Comparison of ENCODE assay signal across 16 cellular contexts in genomic region chr19:5452594-5453565, GRCh38. TPM values are rescaled to one million over a fixed set of nuclear protein-coding genes. Genes with fewer than 3 reads are reported as not detected.
A peak's percentile ranks its signal among the peaks of the same experiment; 100 is the strongest.
DNase-seq lines count a peak whose midpoint lies in the region; ATAC-seq, FAIRE-seq and TF ChIP-seq lines count a peak whose summit lies in the region.
"Had no signal": no experiment of that assay in that cellular context is flagged by ENCODE, and none has a peak within 500 bp of the region (broad histone marks: within the 10 kb centered on the region; RNA-seq: fewer than 3 reads in every experiment).

No MANE protein-coding gene starts in this region.

- no peaks in the 10 kb centered on the region for H4K20me1 ChIP-seq in HepG2 (ENCODE audit: insufficient read depth, low read length)
- H4K20me1 ChIP-seq: BLaER1 had no signal

- H3K36me3 Mint-ChIP-seq in progenitor cell of endocrine pancreas (ENCODE audit: insufficient read depth) = no peaks in the 10 kb centered on the region
- H3K36me3 Mint-ChIP-seq: activated naive CD4-positive, alpha-beta T cell treated with anti-CD3 and anti-CD28 coated beads, Interleukin-2, amount 50 U/mL, for 24 hours; memory B cell had no signal

- H3K9ac ChIP-seq in HepG2 (ENCODE audit: insufficient read depth, low read depth, low read length) = no peak overlapping the region
- H3K9ac ChIP-seq: BLaER1 had no signal

- no peak overlapping the region for H2AFZ ChIP-seq in HepG2 (ENCODE audit: low read length)

- CTCF ChIA-PET in HepG2 (lab: Yijun Ruan, JAX; ENCODE audit: low intra/inter-chr PET ratio, low total read pairs) = no interaction called here

- intact Hi-C loops in HepG2 (cut with micrococcal nuclease; ENCODE audit: unreplicated experiment) = no loop called here
- intact Hi-C loops in right lobe of liver (cut with DNase I) = no loop called here

- no peak for FAIRE-seq in HepG2 (lab: Jason Lieb, UNC)

- H3K4me3 ChIP-seq in HepG2 (replicated peaks in 1 of 3; ENCODE audit: insufficient read depth in 1 of 3, low read depth in 2 of 3, low read length in 3 of 3) (no peak overlapping the region), right lobe of liver (no peak overlapping the region)
- H3K4me3 ChIP-seq: BLaER1 had no signal

- H3K4me2 ChIP-seq in HepG2 (ENCODE audit: low read depth, low read length) = no peak overlapping the region
- H3K4me2 ChIP-seq: BLaER1 had no signal

- in situ Hi-C loops in HepG2 (cut with HindIII; ENCODE audit: extremely low pct_ligation_motif_present, low pct_unique_long_range_greater_than_20kb) = no loop called here

- H3K27ac Mint-ChIP-seq in progenitor cell of endocrine pancreas = no peak overlapping the region
- H3K27ac Mint-ChIP-seq: activated naive CD4-positive, alpha-beta T cell treated with anti-CD3 and anti-CD28 coated beads, Interleukin-2, amount 50 U/mL, for 24 hours; memory B cell had no signal

- H3K9me3 ChIP-seq in HepG2 (ENCODE audit: low read length) = no peaks in the 10 kb centered on the region
- no peaks in the 10 kb centered on the region for H3K9me3 ChIP-seq in right lobe of liver

- TF ChIP-seq POLR2A in HepG2 (IDR thresholded peaks at IDR 0.05; ENCODE audit: insufficient read depth in 1 of 2, low read depth in 2 of 2, low read length in 2 of 2) (no peak), right lobe of liver (IDR thresholded peaks at IDR 0.05) (no peak)

- peaks cover 19% of the 10 kb centered on the region for H3K27me3 Mint-ChIP-seq in progenitor cell of endocrine pancreas

- TF ChIP-seq RAD21 in HepG2 (CRISPR knock-in tag; IDR thresholded peaks at IDR 0.05) = no peak

- no peak for TF ChIP-seq CTCF in HepG2 (CRISPR knock-in tag; IDR thresholded peaks at IDR 0.05)
- TF ChIP-seq CTCF in right lobe of liver (IDR thresholded peaks at IDR 0.05) = no peak
- TF ChIP-seq CTCF in progenitor cell of endocrine pancreas (IDR thresholded peaks at IDR 0.05; ENCODE audit: unreplicated experiment) = no peak

- peaks cover 8% of the 10 kb centered on the region for H3K4me1 Mint-ChIP-seq in progenitor cell of endocrine pancreas (ENCODE audit: low read depth)
- H3K4me1 Mint-ChIP-seq: memory B cell had no signal

- H3K27me3 ChIP-seq in HepG2 (ENCODE audit: control insufficient read depth in 1 of 2, insufficient read depth in 2 of 2, low read length in 2 of 2) (no peaks in the 10 kb centered on the region), right lobe of liver (no peaks in the 10 kb centered on the region)
- H3K27me3 ChIP-seq: BLaER1 had no signal

- ATAC-seq in HepG2 = peak; percentile 78
- ATAC-seq in right lobe of liver = no peak

- 53% methylated on average over 16 of the region's 16 CpGs for WGBS in HepG2 (ENCODE audit: low lambda C conversion rate)
- 53% methylated on average over 5 of the region's 16 CpGs for WGBS in right lobe of liver (ENCODE audit: insufficient coverage, low coverage, low lambda C conversion rate, missing lambda C conversion rate)

- no TSS peak for BruUV-seq in HepG2 (replicated peaks; lab: Mats Ljungman, UMichigan)

- no peaks in the 10 kb centered on the region for H3K4me1 ChIP-seq in HepG2 (ENCODE audit: insufficient read depth, low read length)
- H3K4me1 ChIP-seq in right lobe of liver = no peaks in the 10 kb centered on the region
- H3K4me1 ChIP-seq: BLaER1 had no signal

- POLR2A ChIA-PET in HepG2 (lab: Yijun Ruan, JAX) = no interaction called here

- H3K27ac ChIP-seq in HepG2 (ENCODE audit: extremely low read length, insufficient read depth, low read length) (no peak overlapping the region), right lobe of liver (no peak overlapping the region)
- H3K27ac ChIP-seq: BLaER1, RWPE1 had no signal

- H3K36me3 ChIP-seq in HepG2 (replicated peaks in 1 of 2; ENCODE audit: control insufficient read depth in 1 of 2, insufficient read depth in 2 of 2, low read length in 2 of 2) (no peaks in the 10 kb centered on the region), right lobe of liver (no peaks in the 10 kb centered on the region)
- H3K36me3 ChIP-seq: BLaER1 had no signal

- H3K4me3 Mint-ChIP-seq in progenitor cell of endocrine pancreas (ENCODE audit: low read depth) = no peak overlapping the region
- H3K4me3 Mint-ChIP-seq: activated naive CD4-positive, alpha-beta T cell treated with anti-CD3 and anti-CD28 coated beads, Interleukin-2, amount 50 U/mL, for 24 hours; memory B cell had no signal

- no peaks in the 10 kb centered on the region for H3K9me3 Mint-ChIP-seq in progenitor cell of endocrine pancreas (ENCODE audit: low read depth)
- H3K9me3 Mint-ChIP-seq: activated naive CD4-positive, alpha-beta T cell treated with anti-CD3 and anti-CD28 coated beads, Interleukin-2, amount 50 U/mL, for 24 hours had no signal

- DNase-seq in HepG2 (ENCODE audit: low spot score) (peak; percentile 44), right lobe of liver (no peak), NCI-H524 (lab: John Stamatoyannopoulos, UW) (peak; percentile 92 to 95), amniotic epithelial cell (ENCODE audit: low read depth) (peak; percentile 30), progenitor cell of endocrine pancreas (ENCODE audit: low spot score, unreplicated experiment) (no peak), NCI-H128 (lab: John Stamatoyannopoulos, UW; ENCODE audit: unreplicated experiment) (no peak), UCSD-AML1 (lab: John Stamatoyannopoulos, UW; ENCODE audit: unreplicated experiment) (no peak)
- no peak for DNase-seq in activated CD8-positive, alpha-beta memory T cell treated with anti-CD3 and anti-CD28 coated beads, Interleukin-2, amount 50 U/mL, for 4 hours
- DNase-seq: NCI-H1436 treated with DMSO at 0.1 percent for 48 hours had no signal

- TF ChIP-seq EP300 in HepG2 (IDR thresholded peaks at IDR 0.05; ENCODE audit: low read depth in 2 of 2, low read length in 2 of 2) = no peak
- no peak for TF ChIP-seq EP300 in HepG2 (CRISPR knock-in tag; IDR thresholded peaks at IDR 0.05; ENCODE audit: borderline replicate concordance)

- no peaks in the 10 kb centered on the region for H3K79me2 ChIP-seq in HepG2 (ENCODE audit: insufficient read depth, low read length)

TF ChIP-seq in HepG2, 621 proteins besides CTCF, POLR2A, EP300 and RAD21 (continues in another document):
- TF ChIP-seq REL (CRISPR knock-in tag; conservative IDR thresholded peaks at IDR 0.05) (no peak), ZNF253 (CRISPR knock-in tag; IDR thresholded peaks at IDR 0.05; ENCODE audit: borderline replicate concordance) (no peak), NFYB (CRISPR knock-in tag; IDR thresholded peaks at IDR 0.05) (peak; percentile 78), ZNF550 (CRISPR knock-in tag; IDR thresholded peaks at IDR 0.05; ENCODE audit: borderline replicate concordance) (no peak)
- TF ChIP-seq, protein P1, sequence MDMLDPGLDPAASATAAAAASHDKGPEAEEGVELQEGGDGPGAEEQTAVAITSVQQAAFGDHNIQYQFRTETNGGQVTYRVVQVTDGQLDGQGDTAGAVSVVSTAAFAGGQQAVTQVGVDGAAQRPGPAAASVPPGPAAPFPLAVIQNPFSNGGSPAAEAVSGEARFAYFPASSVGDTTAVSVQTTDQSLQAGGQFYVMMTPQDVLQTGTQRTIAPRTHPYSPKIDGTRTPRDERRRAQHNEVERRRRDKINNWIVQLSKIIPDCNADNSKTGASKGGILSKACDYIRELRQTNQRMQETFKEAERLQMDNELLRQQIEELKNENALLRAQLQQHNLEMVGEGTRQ (IDR thresholded peaks at IDR 0.05; ENCODE audit: low read depth, low read length) = peak; percentile 77
- TF ChIP-seq, protein P1 (CRISPR knock-in tag; IDR thresholded peaks at IDR 0.05; ENCODE audit: borderline replicate concordance) = peak; percentile 91; the same call in 1 of the 2 replicates
- TF ChIP-seq, protein P2, sequence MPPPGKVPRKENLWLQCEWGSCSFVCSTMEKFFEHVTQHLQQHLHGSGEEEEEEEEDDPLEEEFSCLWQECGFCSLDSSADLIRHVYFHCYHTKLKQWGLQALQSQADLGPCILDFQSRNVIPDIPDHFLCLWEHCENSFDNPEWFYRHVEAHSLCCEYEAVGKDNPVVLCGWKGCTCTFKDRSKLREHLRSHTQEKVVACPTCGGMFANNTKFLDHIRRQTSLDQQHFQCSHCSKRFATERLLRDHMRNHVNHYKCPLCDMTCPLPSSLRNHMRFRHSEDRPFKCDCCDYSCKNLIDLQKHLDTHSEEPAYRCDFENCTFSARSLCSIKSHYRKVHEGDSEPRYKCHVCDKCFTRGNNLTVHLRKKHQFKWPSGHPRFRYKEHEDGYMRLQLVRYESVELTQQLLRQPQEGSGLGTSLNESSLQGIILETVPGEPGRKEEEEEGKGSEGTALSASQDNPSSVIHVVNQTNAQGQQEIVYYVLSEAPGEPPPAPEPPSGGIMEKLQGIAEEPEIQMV (CRISPR knock-in tag; IDR thresholded peaks at IDR 0.05; ENCODE audit: low read depth) = no peak

RNA-seq across cellular contexts. Expression of gene ZNRF4, which starts 2.3 kb away (rescaled TPM):
- total RNA-seq in HepG2 (2016; rRNA removed; fragmentation: Illumina TruSeq; extraction: Trizol) (not detected in 2 replicates), right lobe of liver (not detected), progenitor cell of endocrine pancreas (not detected in 2 replicates)
- not detected in 2 replicates for total RNA-seq in HepG2 (2016; cell fraction: cytosol; rRNA removed; fragmentation: Illumina TruSeq; extraction: Trizol; ENCODE audit: low read depth)
- total RNA-seq in HepG2 (2016; cell fraction: insoluble cytoplasmic fraction; rRNA removed; fragmentation: Illumina TruSeq; extraction: Trizol) = not detected in 2 replicates
- total RNA-seq in HepG2 (2016; cell fraction: membrane; rRNA removed; fragmentation: Illumina TruSeq; extraction: Trizol) = not detected in 2 replicates
- not detected in 2 replicates for total RNA-seq in HepG2 (2016; cell fraction: nucleus; rRNA removed; fragmentation: Illumina TruSeq; extraction: Trizol)
- not detected in 2 replicates for polyA plus RNA-seq in HepG2 (2011; rRNA removed)
- polyA plus RNA-seq in HepG2 (2011; cell fraction: cytosol; rRNA removed) = not detected in 2 replicates
- not detected in 2 replicates for polyA plus RNA-seq in HepG2 (2011; cell fraction: nucleus; rRNA removed)
- polyA plus RNA-seq in HepG2 (2012) = not detected in 2 replicates
- not detected in 2 replicates for polyA plus RNA-seq in HepG2 (2016; cell fraction: cytosol; fragmentation: Illumina TruSeq; extraction: Trizol; ENCODE audit: low read depth)
- not detected in 2 replicates for polyA plus RNA-seq in HepG2 (2016; cell fraction: insoluble cytoplasmic fraction; fragmentation: Illumina TruSeq; extraction: Trizol; ENCODE audit: low read depth)
- not detected in 2 replicates for polyA plus RNA-seq in HepG2 (2016; cell fraction: membrane; fragmentation: Illumina TruSeq; extraction: Trizol; ENCODE audit: low read depth)
- not detected in 2 replicates for polyA plus RNA-seq in HepG2 (2016; cell fraction: nucleus; fragmentation: Illumina TruSeq; extraction: Trizol; ENCODE audit: insufficient read depth, low read depth)
- not detected in 2 replicates for polyA minus RNA-seq in HepG2 (2011; rRNA and poly(A)+ RNA removed; ENCODE audit: low replicate concordance)
- not detected in 2 replicates for polyA minus RNA-seq in HepG2 (2011; cell fraction: cytosol; rRNA and poly(A)+ RNA removed)
- not detected in 2 replicates for polyA minus RNA-seq in HepG2 (2011; cell fraction: nucleus; rRNA and poly(A)+ RNA removed)
- total RNA-seq: dermis microvascular lymphatic vessel endothelial cell, pulmonary artery endothelial cell, subcutaneous adipose tissue had no signal

Comparison
In these comparisons a context has a peak if more than half of its experiments do, and no peak if none do; other contexts are left out.
1. DNase-seq: peak in HepG2 (single experiment), NCI-H524 (2 of 2) and amniotic epithelial cell (single experiment); none in right lobe of liver (0 of 3), progenitor cell of endocrine pancreas (single experiment), activated CD8-positive, alpha-beta memory T cell treated with anti-CD3 and anti-CD28 coated beads, Interleukin-2, amount 50 U/mL, for 4 hours (single experiment), NCI-H128 (single experiment) and UCSD-AML1 (single experiment).